Comparison of ENCODE assay signal across 15 cellular contexts in the genomic region with DNA sequence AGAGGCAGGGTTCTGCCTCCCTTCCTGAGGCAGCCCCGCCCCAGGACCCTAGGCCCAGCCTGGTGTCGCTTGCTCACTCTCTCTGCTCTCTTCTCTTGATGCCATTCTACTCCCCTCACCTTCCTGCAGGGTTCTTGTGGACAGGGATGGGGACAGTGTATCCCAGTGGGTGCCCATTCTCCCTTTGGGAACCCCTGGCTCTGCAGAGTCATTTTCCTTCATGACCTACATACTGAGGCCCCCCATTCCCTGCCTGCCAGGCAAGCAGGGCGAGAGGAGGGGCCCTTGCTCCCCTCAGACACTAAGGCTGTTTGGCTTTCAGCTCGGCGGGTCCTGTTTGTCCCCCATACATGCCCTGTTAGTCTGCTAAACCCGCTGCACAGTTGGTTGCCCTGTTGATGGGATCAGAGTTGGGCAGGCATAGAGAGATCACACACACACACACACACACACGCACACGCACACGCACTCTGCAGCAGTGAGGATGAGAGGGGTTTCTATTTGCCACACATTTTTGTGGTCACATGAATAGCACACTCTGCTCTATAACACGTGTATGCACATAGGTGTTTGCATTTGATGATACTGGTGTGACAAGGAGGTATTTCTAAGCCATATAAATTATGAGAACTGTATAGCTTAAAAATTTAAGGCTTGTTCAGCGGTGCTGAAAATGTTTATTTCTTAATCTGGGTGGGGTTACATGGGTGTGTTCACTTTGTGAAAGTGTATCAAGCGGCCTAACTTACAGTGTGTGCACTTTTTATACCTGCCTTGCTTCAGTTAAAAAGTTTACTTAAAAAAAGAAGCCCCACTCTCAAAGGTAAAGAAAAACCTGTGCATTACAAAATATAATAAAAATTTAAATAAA. TPM values are rescaled to one million over a fixed set of nuclear protein-coding genes. Genes with fewer than 3 reads are reported as not detected.
DNase-seq lines count a peak whose midpoint lies in the region; ATAC-seq, FAIRE-seq and TF ChIP-seq lines count a peak whose summit lies in the region.
"Had no signal": no experiment of that assay in that cellular context is flagged by ENCODE, and none has a peak within 500 bp of the region (broad histone marks: within the 10 kb centered on the region; RNA-seq: fewer than 3 reads in every experiment).

No MANE protein-coding gene starts in this region.

- H3K27ac ChIP-seq in K562 (ENCODE audit: extremely low read depth, low read depth, low read length) (peak overlapping the region; percentile 55), transverse colon (peak overlapping the region; percentile 87 to 91 (median 90))
- H3K27ac ChIP-seq: KMS-11 had no signal

- no peak for TF ChIP-seq RAD21 in K562 (CRISPR knock-in tag; conservative IDR thresholded peaks at IDR 0.05 in 1 of 2, IDR thresholded peaks at IDR 0.05 in 1 of 2)

- intact Hi-C loops in K562 (cut with micrococcal nuclease) (no loop called here), transverse colon (cut with DNase I; ENCODE audit: low total_unique reads) (loop anchor here (10.0 kb wide), 1 partner anchor 49 kb away; no protein-coding TSS in a partner anchor)

- no peaks in the 10 kb centered on the region for H3K36me3 ChIP-seq in K562 (ENCODE audit: control insufficient read depth, insufficient read depth, low read length)
- no peaks in the 10 kb centered on the region for H3K36me3 ChIP-seq in transverse colon

- peaks cover 14% of the 10 kb centered on the region for H3K4me1 Mint-ChIP-seq in memory B cell

- TF ChIP-seq POLR2A in K562 (conservative IDR thresholded peaks at IDR 0.05) = no peak
- no peak for TF ChIP-seq POLR2A in transverse colon (IDR thresholded peaks at IDR 0.05)

- H3K9me3 Mint-ChIP-seq in memory B cell = no peaks in the 10 kb centered on the region
- H3K9me3 Mint-ChIP-seq: stimulated activated naive B cell treated with anti-CD40 and anti-IgM and Interleukin-4, amounts not matched to agents 10 μg/mL and 1 μg/mL and 100 μg/mL, for 72 hours had no signal

- H3K9me3 ChIP-seq in K562 (replicated peaks; ENCODE audit: control insufficient read depth, insufficient read depth, low read depth, low read length) = no peaks in the 10 kb centered on the region
- H3K9me3 ChIP-seq in transverse colon = no peaks in the 10 kb centered on the region

- TF ChIP-seq CTCF in K562 (IDR thresholded peaks at IDR 0.05 in 2 of 3, conservative IDR thresholded peaks at IDR 0.05 in 1 of 3; ENCODE audit: insufficient read depth in 2 of 3, low read depth in 1 of 3, low read length in 3 of 3) = no peak
- no peak for TF ChIP-seq CTCF in transverse colon (IDR thresholded peaks at IDR 0.05)

- ATAC-seq in K562 = peak; percentile 30
- no peak for ATAC-seq in memory B cell (ENCODE audit: low read depth)
- ATAC-seq in HG02798 (IDR thresholded peaks at IDR 0.05; ENCODE audit: poor library complexity, unreplicated experiment) = no peak
- ATAC-seq in GM19467 (IDR thresholded peaks at IDR 0.05; ENCODE audit: unreplicated experiment) = no peak
- ATAC-seq: stimulated activated naive B cell treated with anti-CD40 and anti-IgM and Interleukin-4, amounts not matched to agents 10 μg/mL and 1 μg/mL and 100 μg/mL, for 72 hours had no signal

- no peaks in the 10 kb centered on the region for H3K9me1 ChIP-seq in K562 (ENCODE audit: control insufficient read depth, insufficient read depth, low read length)

- TF ChIP-seq EP300 in K562 (IDR thresholded peaks at IDR 0.05; ENCODE audit: low read length) = no peak
- TF ChIP-seq EP300 in transverse colon (IDR thresholded peaks at IDR 0.05; ENCODE audit: low read depth) = no peak

- in situ Hi-C loops in K562 (cut with MboI) = no loop called here
- in situ Hi-C loops in transverse colon (cut with MboI; ENCODE audit: low pct_ligation_motif_present in 1 of 4, low pct_unique_long_range_greater_than_20kb in 1 of 4, low sequenced_read_pairs in 3 of 4) = no loop called here

- DNase-seq in NCI-H748 (lab: John Stamatoyannopoulos, UW; ENCODE audit: unreplicated experiment) = peak; percentile 6
- DNase-seq in NCI-H748 treated with DMSO at 0.1 percent for 48 hours (lab: John Stamatoyannopoulos, UW) = no peak
- DNase-seq in K562 (ENCODE audit: extremely low read depth in 1 of 4, low spot score in 3 of 4) = peak in 1 of 4 experiments; percentile 38
- DNase-seq in memory B cell (ENCODE audit: low spot score in 2 of 2) = no peak
- DNase-seq in transverse colon = no peak
- DNase-seq in SIG-M5 (lab: John Stamatoyannopoulos, UW) = no peak
- DNase-seq: ACHN; effector CD4-positive, alpha-beta T cell; kidney glomerular epithelial cell; NCI-H524 treated with DMSO at 0.1 percent for 48 hours; stimulated activated naive B cell treated with anti-CD40 and anti-IgM and Interleukin-4, amounts not matched to agents 10 μg/mL and 1 μg/mL and 100 μg/mL, for 72 hours; T1000 had no signal

- H3K27me3 Mint-ChIP-seq in memory B cell = peaks cover 44% of the 10 kb centered on the region

- CTCF ChIA-PET in K562 (lab: Yijun Ruan, JAX; ENCODE audit: low intra/inter-chr PET ratio) = no interaction called here

- H2AFZ ChIP-seq in K562 (ENCODE audit: low read depth, low read length) = 0 out of 2 replicates have a peak overlapping the region, but pooled peaks have one; percentile 40

- peak overlapping the region; percentile 8 to 73 for H3K9ac ChIP-seq in K562 (ENCODE audit: insufficient read depth in 1 of 2, low read depth in 2 of 2, low read length in 2 of 2)
- H3K9ac ChIP-seq: KMS-11 had no signal

- no peak overlapping the region for H3K4me3 Mint-ChIP-seq in memory B cell
- H3K4me3 Mint-ChIP-seq: stimulated activated naive B cell treated with anti-CD40 and anti-IgM and Interleukin-4, amounts not matched to agents 10 μg/mL and 1 μg/mL and 100 μg/mL, for 72 hours had no signal

- no peaks in the 10 kb centered on the region for H4K20me1 ChIP-seq in K562 (replicated peaks; ENCODE audit: control insufficient read depth, insufficient read depth, low read length)

- H3K79me2 ChIP-seq in K562 (ENCODE audit: control insufficient read depth, insufficient read depth, low read length) = peaks cover 76% of the 10 kb centered on the region

- H3K27me3 ChIP-seq in K562 (ENCODE audit: control insufficient read depth in 2 of 2, insufficient read depth in 2 of 2, low read length in 2 of 2) = no peaks in the 10 kb centered on the region
- peaks cover 18% of the 10 kb centered on the region for H3K27me3 ChIP-seq in transverse colon

- peak overlapping the region; percentile 13 for H3K27ac Mint-ChIP-seq in memory B cell
- H3K27ac Mint-ChIP-seq: stimulated activated naive B cell treated with anti-CD40 and anti-IgM and Interleukin-4, amounts not matched to agents 10 μg/mL and 1 μg/mL and 100 μg/mL, for 72 hours had no signal

- BruUV-seq in K562 (replicated peaks; lab: Mats Ljungman, UMichigan) = no TSS peak

- FAIRE-seq in K562 (lab: Jason Lieb, UNC) = peak; percentile 72

- no peaks in the 10 kb centered on the region for H3K36me3 Mint-ChIP-seq in memory B cell

- WGBS in K562 (ENCODE audit: insufficient coverage, low coverage, missing lambda C conversion rate) = 60% methylated on average over 12 of the region's 12 CpGs
- WGBS in transverse colon (ENCODE audit: low coverage in 1 of 2), 2 donors = 23 to 52% methylated on average over 4 to 12 of the region's 12 CpGs

- H3K4me1 ChIP-seq in K562 (replicated peaks in 1 of 2; ENCODE audit: control insufficient read depth in 2 of 2, insufficient read depth in 2 of 2, low read length in 2 of 2) (peaks cover 53 to 76% of the 10 kb centered on the region in 2 experiments), transverse colon (peaks cover 36 to 95% (median 82%) of the 10 kb centered on the region in 4 donors)

- POLR2A ChIA-PET in K562 (lab: Yijun Ruan, JAX) = interaction anchor here (1.0 to 1.9 kb wide), 2 partner anchors 10 to 13 kb away, joined by 3 to 5 read pairs; no protein-coding TSS in a partner anchor

- H3K4me3 ChIP-seq in K562 (no peak overlapping the region), transverse colon (no peak overlapping the region)

- peak overlapping the region; percentile 58 for H3K4me2 ChIP-seq in K562 (ENCODE audit: insufficient read depth, low read length)
- H3K4me2 ChIP-seq: KMS-11 had no signal

RNA-seq across cellular contexts. Expression of a gene that starts 20.3 kb away (rescaled TPM):
- total RNA-seq in K562 (2011; cell fraction: chromatin; rRNA removed; ENCODE audit: low replicate concordance) = 18.3 and 47.5 TPM in 2 replicates
- total RNA-seq in K562 (2011; cell fraction: nucleolus; rRNA removed) = 13.6 and 14.8 TPM in 2 replicates
- 10.4 and 11.4 TPM in 2 replicates for total RNA-seq in K562 (2011; cell fraction: nucleoplasm; rRNA removed)
- total RNA-seq in K562 (2014; rRNA removed) (5.4 and 7.7 TPM in 2 replicates), K562 (2014; rRNA removed; fragmentation: Illumina TruSeq; extraction: Trizol) (2.3 and 6.4 TPM in 2 replicates), K562 (2015; rRNA removed; fragmentation: Illumina TruSeq; extraction: Trizol) (3.1 and 3.8 TPM in 2 replicates), K562 (2021) (23.1 and 26.8 TPM in 2 replicates), transverse colon (10 to 100 TPM; 25.4 to 53.1 (median 29.3) TPM)
- polyA plus RNA-seq in K562 (2011; rRNA removed) (2.9 and 5.6 TPM in 2 replicates), K562 (2014; fragmentation: Illumina TruSeq; extraction: Trizol) (7.7 and 9.2 TPM in 2 replicates), K562 (2014; fragmentation: Nextera tagmentation; extraction: Ambion mirVana) (under 1 TPM; 0.28 to 0.34 TPM), K562 (2014; rRNA removed) (6.8 and 7.2 TPM in 2 replicates)
- 3.2 and 3.6 TPM in 2 replicates for polyA plus RNA-seq in K562 (2011; cell fraction: cytosol; rRNA removed)
- polyA plus RNA-seq in K562 (2011; cell fraction: nucleus; rRNA removed) = 10.1 and 10.4 TPM in 2 replicates
- polyA plus RNA-seq in K562 (2012) = 8.7 and 9.6 TPM in 2 replicates
- 2.8 and 3.1 TPM in 2 replicates for polyA minus RNA-seq in K562 (2011; rRNA and poly(A)+ RNA removed)
- 7.3 and 7.8 TPM in 2 replicates for polyA minus RNA-seq in K562 (2011; cell fraction: cytosol; rRNA and poly(A)+ RNA removed)
- polyA minus RNA-seq in K562 (2011; cell fraction: nucleus; rRNA and poly(A)+ RNA removed) = 5.7 and 7.9 TPM in 2 replicates

RNA-seq across cellular contexts. Expression of a gene that starts 46.2 kb away (rescaled TPM):
- total RNA-seq in K562 (2011; cell fraction: chromatin; rRNA removed; ENCODE audit: low replicate concordance) = 2.2 and 4.9 TPM in 2 replicates
- 2.3 and 2.4 TPM in 2 replicates for total RNA-seq in K562 (2011; cell fraction: nucleolus; rRNA removed)
- total RNA-seq in K562 (2011; cell fraction: nucleoplasm; rRNA removed) = 2.3 and 3.3 TPM in 2 replicates
- total RNA-seq in K562 (2014; rRNA removed) (0.27 and 0.82 TPM in 2 replicates), K562 (2014; rRNA removed; fragmentation: Illumina TruSeq; extraction: Trizol) (0.38 and 0.40 TPM in 2 replicates), K562 (2015; rRNA removed; fragmentation: Illumina TruSeq; extraction: Trizol) (0.22 and 0.23 TPM in 2 replicates), K562 (2021) (0.74 and 0.78 TPM in 2 replicates), transverse colon (under 1 TPM in 2 of 4 donors, not detected in 2; 0.27 to 0.32 TPM)
- polyA plus RNA-seq in K562 (2011; rRNA removed) (0.60 and 0.89 TPM in 2 replicates), K562 (2014; fragmentation: Illumina TruSeq; extraction: Trizol) (0.71 and 0.83 TPM in 2 replicates), K562 (2014; fragmentation: Nextera tagmentation; extraction: Ambion mirVana) (under 1 TPM; 0.42 to 0.63 TPM), K562 (2014; rRNA removed) (0.50 and 0.66 TPM in 2 replicates)
- polyA plus RNA-seq in K562 (2011; cell fraction: cytosol; rRNA removed) = 0.71 and 0.72 TPM in 2 replicates
- 1.9 and 3.0 TPM in 2 replicates for polyA plus RNA-seq in K562 (2011; cell fraction: nucleus; rRNA removed)
- 0.43 and 0.97 TPM in 2 replicates for polyA plus RNA-seq in K562 (2012)
- 0.18 and 0.28 TPM in 2 replicates for polyA minus RNA-seq in K562 (2011; rRNA and poly(A)+ RNA removed)
- polyA minus RNA-seq in K562 (2011; cell fraction: cytosol; rRNA and poly(A)+ RNA removed) = 0.48 TPM in 1 of 2 replicates, not detected in the other
- 0.33 TPM in 1 of 2 replicates, not detected in the other for polyA minus RNA-seq in K562 (2011; cell fraction: nucleus; rRNA and poly(A)+ RNA removed)

RNA-seq across cellular contexts. Expression of a gene that starts 58.6 kb away (rescaled TPM):
- 2.1 and 5.5 TPM in 2 replicates for total RNA-seq in K562 (2011; cell fraction: chromatin; rRNA removed; ENCODE audit: low replicate concordance)
- total RNA-seq in K562 (2011; cell fraction: nucleolus; rRNA removed) = 10.1 and 11.0 TPM in 2 replicates
- 7.2 TPM in 2 replicates for total RNA-seq in K562 (2011; cell fraction: nucleoplasm; rRNA removed)
- total RNA-seq in K562 (2014; rRNA removed) = 143 and 161 TPM in 2 replicates
- 9.1 and 12.9 TPM in 2 replicates for total RNA-seq in K562 (2014; rRNA removed; fragmentation: Illumina TruSeq; extraction: Trizol)
- total RNA-seq in K562 (2015; rRNA removed; fragmentation: Illumina TruSeq; extraction: Trizol) = 39.5 and 40.1 TPM in 2 replicates
- 47.3 and 48.8 TPM in 2 replicates for total RNA-seq in K562 (2021)
- polyA plus RNA-seq in K562 (2011; rRNA removed) = 29.2 and 30.4 TPM in 2 replicates
- 29.3 and 72.0 TPM in 2 replicates for polyA plus RNA-seq in K562 (2011; cell fraction: cytosol; rRNA removed)
- 15.3 and 17.2 TPM in 2 replicates for polyA plus RNA-seq in K562 (2011; cell fraction: nucleus; rRNA removed)
- polyA plus RNA-seq in K562 (2012) = 35.2 and 43.7 TPM in 2 replicates
- polyA plus RNA-seq in K562 (2014; fragmentation: Illumina TruSeq; extraction: Trizol) = 11.5 and 20.3 TPM in 2 replicates
- polyA plus RNA-seq in K562 (2014; fragmentation: Nextera tagmentation; extraction: Ambion mirVana) = 1 to 10 TPM; 5.1 to 6.8 TPM
- 114 and 122 TPM in 2 replicates for polyA plus RNA-seq in K562 (2014; rRNA removed)
- 4.2 and 6.1 TPM in 2 replicates for polyA minus RNA-seq in K562 (2011; rRNA and poly(A)+ RNA removed)
- polyA minus RNA-seq in K562 (2011; cell fraction: cytosol; rRNA and poly(A)+ RNA removed) = 9.9 and 13.6 TPM in 2 replicates
- 4.6 and 5.3 TPM in 2 replicates for polyA minus RNA-seq in K562 (2011; cell fraction: nucleus; rRNA and poly(A)+ RNA removed)
- 10 to 100 TPM; 28.6 to 55.0 (median 33.6) TPM for total RNA-seq in transverse colon
